ENCODE assay signal across 2 cellular contexts in the genomic region with DNA sequence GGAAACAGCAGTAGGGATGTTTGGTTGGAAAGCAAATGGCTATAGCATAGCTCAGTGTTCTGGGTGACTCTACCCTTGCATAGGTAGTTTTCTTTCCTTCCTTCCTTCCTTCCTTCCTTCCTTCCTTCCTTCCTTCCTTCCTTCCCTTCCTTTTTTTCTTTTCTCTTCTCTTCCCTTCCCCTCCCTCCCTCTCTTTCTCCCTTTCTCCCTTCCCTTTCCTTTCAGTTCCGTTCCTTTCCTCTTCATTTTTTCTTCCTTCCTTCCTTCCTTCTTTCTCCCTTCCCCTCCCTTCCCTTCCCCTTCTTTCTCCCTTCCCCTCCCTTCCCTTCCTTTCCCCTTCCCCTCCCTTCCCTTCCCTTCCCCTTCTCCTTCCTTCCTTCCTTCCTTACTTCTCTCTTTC.
TF ChIP-seq lines count a peak whose summit lies in the region.

No MANE protein-coding gene starts in this region.

TF ChIP-seq in HepG2, 621 proteins besides CTCF, POLR2A, EP300 and RAD21:
- TF ChIP-seq PCBP1 (IDR thresholded peaks at IDR 0.05; ENCODE audit: borderline replicate concordance, low read depth, low read length) (0 out of 2 replicates have a peak, but pooled peaks have one; percentile 40), PCBP2 (optimal IDR thresholded peaks at IDR 0.05; ENCODE audit: low read depth, low read length, poor library complexity, severe bottlenecking) (peak; percentile 80), ZBTB8A (CRISPR knock-in tag; IDR thresholded peaks at IDR 0.05; ENCODE audit: borderline replicate concordance, low read depth) (no peak)
TF ChIP-seq in HepG2: peak in this region for 2.

TF ChIP-seq in H1, 55 proteins besides CTCF, POLR2A, EP300 and RAD21:
- no peak for TF ChIP-seq PHF8 (conservative IDR thresholded peaks at IDR 0.05; ENCODE audit: low read depth, low read length)
- TF ChIP-seq HDAC6 (IDR thresholded peaks at IDR 0.05; ENCODE audit: low read depth, low read length), result no peak
- TF ChIP-seq NANOG (IDR thresholded peaks at IDR 0.05; ENCODE audit: insufficient read depth, low read depth, low read length, poor library complexity, severe bottlenecking), result no peak
- no peak for TF ChIP-seq RBBP5 (IDR thresholded peaks at IDR 0.05; ENCODE audit: borderline replicate concordance, low read depth, low read length)
